Comparison of ENCODE assay signal across 13 cellular contexts in the genomic region with DNA sequence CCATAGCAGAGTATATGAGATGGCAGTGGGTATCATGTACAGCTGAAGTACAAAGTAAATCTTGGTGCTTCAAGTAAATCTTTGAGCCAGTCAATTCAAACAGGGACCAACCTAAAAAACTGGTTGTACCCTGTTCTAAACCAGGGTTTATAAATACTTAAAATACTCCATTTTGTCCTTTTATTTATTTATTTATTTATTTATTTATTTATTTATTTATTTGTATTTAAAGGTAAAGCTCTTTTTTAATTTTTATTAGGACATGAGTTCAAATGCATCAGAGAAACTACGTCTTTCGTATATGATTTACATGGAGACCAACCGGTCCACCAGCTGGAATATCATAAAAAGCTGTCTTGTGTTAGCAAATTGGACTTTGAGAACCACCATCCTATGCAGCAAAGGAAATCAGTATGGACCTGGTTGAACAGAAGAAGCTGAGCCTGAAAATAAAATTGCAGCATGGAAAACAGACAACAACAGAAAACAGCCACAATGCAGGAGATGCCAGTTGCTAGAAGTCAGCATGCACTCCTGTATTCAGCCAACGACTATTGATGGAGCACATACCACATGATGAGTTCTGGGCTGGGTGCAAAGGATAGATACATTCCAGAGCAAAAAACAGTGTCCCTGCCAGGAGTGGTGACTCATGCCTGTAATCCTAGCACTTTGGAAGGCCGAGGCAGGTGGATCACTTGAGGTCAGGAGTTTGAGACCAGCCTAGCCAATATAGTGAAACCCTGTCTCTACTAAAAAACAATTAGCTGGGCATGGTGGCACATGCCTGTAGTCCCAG.
DNase-seq lines count a peak whose midpoint lies in the region; ATAC-seq lines count a peak whose summit lies in the region.
"Had no signal": no experiment of that assay in that cellular context is flagged by ENCODE, and none has a peak within 500 bp of the region (broad histone marks: within the 10 kb centered on the region; RNA-seq: fewer than 3 reads in every experiment).

No MANE protein-coding gene starts in this region.

- DNase-seq in DMS53 (lab: John Stamatoyannopoulos, UW) (peak; percentile 14), DMS53 treated with DMSO at 0.1 percent for 48 hours (lab: John Stamatoyannopoulos, UW; ENCODE audit: unreplicated experiment) (no peak), astrocyte of the hippocampus (ENCODE audit: low read depth, low spot score) (peak; percentile 79), left cardiac atrium (no peak), skeletal muscle cell (ENCODE audit: low read depth) (peak; percentile 19), NCI-H1694 treated with DMSO at 0.1 percent for 48 hours (lab: John Stamatoyannopoulos, UW) (no peak), epidermal melanocyte (ENCODE audit: insufficient read length, low spot score) (no peak)
- DNase-seq: NCI-H524 treated with DMSO at 0.1 percent for 48 hours, nucleus accumbens, upper lobe of right lung had no signal

- intact Hi-C loops in left cardiac atrium (cut with DNase I): no loop called here

- ATAC-seq in left cardiac atrium: peak; percentile 49 to 81
- no peak for ATAC-seq in HG03457 (IDR thresholded peaks at IDR 0.05; ENCODE audit: unreplicated experiment)
- ATAC-seq: GM23338, upper lobe of right lung had no signal

- no peak overlapping the region for H3K4me3 ChIP-seq in skeletal muscle cell (ENCODE audit: low read depth, low read length)
- H3K4me3 ChIP-seq: coronary artery, GM23338, upper lobe of right lung had no signal

Comparison
In these comparisons a context has a peak if more than half of its experiments do, and no peak if none do; other contexts are left out.
1. DNase-seq: peak in DMS53 (single experiment), astrocyte of the hippocampus (single experiment) and skeletal muscle cell (single experiment); none in DMS53 treated with DMSO at 0.1 percent for 48 hours (single experiment), left cardiac atrium (single experiment), NCI-H1694 treated with DMSO at 0.1 percent for 48 hours (single experiment) and epidermal melanocyte (single experiment).